Comparison of ENCODE assay signal across 29 cellular contexts in the genomic region with DNA sequence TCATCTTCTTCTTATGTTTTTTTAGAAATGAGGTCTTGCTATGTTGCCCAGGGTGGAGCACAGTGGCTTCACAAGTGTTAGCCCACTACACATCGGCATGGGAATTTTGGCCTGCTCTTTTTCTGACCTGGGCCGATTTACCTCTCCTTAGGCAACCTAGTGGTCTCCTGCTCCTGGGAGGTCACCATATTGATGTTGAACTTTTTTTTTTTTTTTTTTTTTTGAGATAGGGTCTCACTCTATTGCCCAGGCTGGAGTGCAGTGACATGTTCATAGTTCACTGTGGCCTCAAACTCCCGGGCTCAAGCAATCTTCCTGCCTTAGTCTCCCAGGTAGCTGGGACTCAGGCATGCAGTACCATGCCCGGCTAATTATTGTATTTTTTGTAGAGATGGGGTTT.
"Had no signal": no experiment of that assay in that cellular context is flagged by ENCODE, and none has a peak within 500 bp of the region (broad histone marks: within the 10 kb centered on the region; RNA-seq: fewer than 3 reads in every experiment).

No MANE protein-coding gene starts in this region.

- H3K27me3 ChIP-seq: adrenal gland, MG63, SJSA1 had no signal

- ATAC-seq: activated CD8-positive, alpha-beta T cell treated with anti-CD3 and anti-CD28 coated beads, Interleukin-2, amount 10 ng/mL, durations not matched to agents 7 days and 5 days; Panc1; WTC11 had no signal

- H3K27ac Mint-ChIP-seq: activated CD8-positive, alpha-beta T cell treated with anti-CD3 and anti-CD28 coated beads, Interleukin-2, amount 10 ng/mL, durations not matched to agents 7 days and 5 days; activated naive CD8-positive, alpha-beta T cell treated with anti-CD3 and anti-CD28 coated beads, Interleukin-2, amount 10 ng/mL, durations not matched to agents 7 days and 5 days; IgD-negative memory B cell; T-helper 1 cell treated with Interleukin-12 subunit alpha and Interleukin-12 subunit beta and Interleukin-4 antibody, amounts not matched to agents 30 μg/mL and 1 μg/mL, for 36 hours; WTC11 had no signal

- H3K4me1 ChIP-seq: SJSA1 had no signal

- H3K4me3 ChIP-seq: adrenal gland, MG63, SJSA1 had no signal

- H3K4me3 Mint-ChIP-seq: activated CD8-positive, alpha-beta T cell treated with anti-CD3 and anti-CD28 coated beads, Interleukin-2, amount 10 ng/mL, durations not matched to agents 7 days and 5 days; activated naive CD8-positive, alpha-beta T cell treated with anti-CD3 and anti-CD28 coated beads, Interleukin-2, amount 10 ng/mL, durations not matched to agents 7 days and 5 days; T-helper 1 cell treated with Interleukin-12 subunit alpha and Interleukin-12 subunit beta and Interleukin-4 antibody, amounts not matched to agents 30 μg/mL and 1 μg/mL, for 36 hours; WTC11 had no signal

- H3K27me3 Mint-ChIP-seq: activated naive CD8-positive, alpha-beta T cell treated with anti-CD3 and anti-CD28 coated beads, Interleukin-2, amount 10 ng/mL, durations not matched to agents 7 days and 5 days; IgD-negative memory B cell had no signal

- H3K9me3 Mint-ChIP-seq: activated naive CD8-positive, alpha-beta T cell treated with anti-CD3 and anti-CD28 coated beads, Interleukin-2, amount 10 ng/mL, durations not matched to agents 7 days and 5 days; IgD-negative memory B cell; T-helper 1 cell treated with Interleukin-12 subunit alpha and Interleukin-12 subunit beta and Interleukin-4 antibody, amounts not matched to agents 30 μg/mL and 1 μg/mL, for 36 hours; WTC11 had no signal

- H3K9me3 ChIP-seq: adrenal gland, MG63, SJSA1 had no signal

- DNase-seq: activated CD4-positive, alpha-beta T cell treated with anti-CD3 and anti-CD28 coated beads for 48 hours; activated CD4-positive, alpha-beta T cell treated with anti-CD3 and anti-CD28 coated beads, Interleukin-2, amount 50 U/mL, for 4 hours; activated CD4-positive, CD25-positive, alpha-beta regulatory T cell treated with anti-CD3 and anti-CD28 coated beads, Interleukin-2, amount 50 U/mL, for 72 hours; activated CD8-positive, alpha-beta memory T cell treated with anti-CD3 and anti-CD28 coated beads, Interleukin-2, amount 50 U/mL, for 48 hours; activated CD8-positive, alpha-beta T cell treated with anti-CD3 and anti-CD28 coated beads, Interleukin-2, amount 10 ng/mL, durations not matched to agents 7 days and 5 days; activated naive CD4-positive, alpha-beta T cell treated with anti-CD3 and anti-CD28 coated beads, Interleukin-2, amount 50 U/mL, for 16 hours; activated naive CD8-positive, alpha-beta T cell treated with anti-CD3 and anti-CD28 coated beads, Interleukin-2, amount 10 ng/mL, durations not matched to agents 7 days and 5 days; activated T-cell treated with anti-CD3 and anti-CD28 coated beads, Interleukin-2, amount 50 U/mL, for 1 hour; adrenal gland; anterior cingulate cortex; MG63; MV-4-11; NCI-H1092 treated with DMSO at 0.1 percent for 48 hours; NCI-H1417 treated with DMSO at 0.1 percent for 48 hours; NCI-H1694; NCI-H2029; NCI-H345; NCI-H510A; NCI-H526 treated with DMSO at 0.1 percent for 48 hours; NCI-H82; OCI-M1; Right ventricle myocardium superior; RPMI8226 had no signal

- H3K27ac ChIP-seq: adrenal gland, KMS-11, SJSA1 had no signal

- H3K9ac ChIP-seq: KMS-11 had no signal
